Comparison of ENCODE assay signal across 8 cellular contexts in the genomic region with DNA sequence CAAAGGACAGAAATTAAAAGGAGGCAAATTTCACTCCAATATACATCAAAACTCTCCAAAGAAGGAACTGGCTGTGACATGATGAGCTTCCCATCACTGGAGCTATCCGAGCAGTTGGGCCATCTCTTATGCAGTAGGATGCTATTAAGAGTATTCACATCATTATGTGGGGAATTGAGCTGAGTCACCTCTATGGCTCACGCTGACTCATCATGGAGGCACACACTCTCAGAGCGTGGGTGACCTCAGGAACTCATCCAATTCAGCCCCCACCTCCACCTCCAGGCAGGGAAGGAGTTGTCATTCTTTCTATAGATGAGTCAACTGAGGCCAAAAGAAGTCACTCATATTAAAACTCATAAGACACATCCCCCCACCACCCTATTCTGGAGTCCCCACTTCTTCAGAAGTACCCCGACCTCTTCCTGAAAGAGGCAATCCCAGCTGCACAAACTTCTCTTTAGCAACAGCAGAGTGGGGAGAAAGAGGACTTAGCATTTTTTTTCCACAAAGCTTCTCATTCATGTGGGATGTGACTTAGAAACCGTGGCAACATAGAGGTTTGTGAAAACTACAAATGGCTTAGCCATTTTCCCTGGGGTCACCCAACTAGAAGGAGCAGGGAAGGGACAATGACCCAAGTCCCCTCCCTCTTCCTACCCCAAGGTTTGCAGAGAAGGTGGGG.
DNase-seq lines count a peak whose midpoint lies in the region; TF ChIP-seq lines count a peak whose summit lies in the region.

No MANE protein-coding gene starts in this region.

- no peak for TF ChIP-seq CTCF in fibroblast of pulmonary artery (IDR thresholded peaks at IDR 0.05; ENCODE audit: low read length, missing control alignments)

- H3K4me3 ChIP-seq in fibroblast of pulmonary artery (replicated peaks; ENCODE audit: low read depth, low read length): no peak overlapping the region

- peak; percentile 74 for DNase-seq in Ammon's horn (ENCODE audit: low spot score)
- DNase-seq in HCEC 1CT: peak; percentile 98
- DNase-seq in SW 1271 (lab: John Stamatoyannopoulos, UW): peak; percentile 84 to 87
- peak; percentile 97 for DNase-seq in fibroblast of pulmonary artery (ENCODE audit: low read depth)
- DNase-seq in stimulated activated CD4-positive, alpha-beta T cell treated with anti-CD3 and anti-CD28 coated beads, TNF-alpha, amount 100 ng/mL, for 48 hours (ENCODE audit: low read depth in 3 of 3): peak; percentile 29 to 71 (median 57)
- DNase-seq in DMS114 treated with DMSO at 0.1 percent for 48 hours (lab: John Stamatoyannopoulos, UW; ENCODE audit: unreplicated experiment): no peak
- DNase-seq in NCI-H446 (lab: John Stamatoyannopoulos, UW): no peak
- DNase-seq in NCI-H1092 (lab: John Stamatoyannopoulos, UW): no peak

Comparison
In these comparisons a context has a peak if more than half of its experiments do, and no peak if none do; other contexts are left out.
1. DNase-seq: peak in Ammon's horn (single experiment), HCEC 1CT (single experiment), SW 1271 (2 of 2), fibroblast of pulmonary artery (single experiment) and stimulated activated CD4-positive, alpha-beta T cell treated with anti-CD3 and anti-CD28 coated beads, TNF-alpha, amount 100 ng/mL, for 48 hours (3 of 3); none in DMS114 treated with DMSO at 0.1 percent for 48 hours (single experiment), NCI-H446 (0 of 2) and NCI-H1092 (single experiment).